In genomic region chr11:45809456-45810395, GRCh38 we compare ENCODE assay signal across 12 cellular contexts. TPM values are rescaled to one million over a fixed set of nuclear protein-coding genes. Genes with fewer than 3 reads are reported as not detected.
A peak's percentile ranks its signal among the peaks of the same experiment; 100 is the strongest.
DNase-seq lines count a peak whose midpoint lies in the region; ATAC-seq and TF ChIP-seq lines count a peak whose summit lies in the region.
"Had no signal": no experiment of that assay in that cellular context is flagged by ENCODE, and none has a peak within 500 bp of the region (broad histone marks: within the 10 kb centered on the region; RNA-seq: fewer than 3 reads in every experiment).

No MANE protein-coding gene starts in this region.

- H3F3A ChIP-seq in Loucy (ENCODE audit: low read depth), result no peaks in the 10 kb centered on the region

- no peaks in the 10 kb centered on the region for H3K27me3 ChIP-seq in Loucy (ENCODE audit: insufficient read depth, low read length, poor library complexity, severe bottlenecking)
- H3K27me3 ChIP-seq in mesenchymal stem cell (ENCODE audit: control insufficient read depth in 1 of 2, insufficient read depth in 1 of 2, low read length in 2 of 2), result no peaks in the 10 kb centered on the region

- 84% methylated on average over 11 of the region's 11 CpGs for WGBS in mesenchymal stem cell

- H2BK12ac ChIP-seq in mesenchymal stem cell (ENCODE audit: low read length in 2 of 2), result no peak overlapping the region

- peak overlapping the region; percentile 49 for H3K27ac Mint-ChIP-seq in activated CD4-positive, alpha-beta T cell treated with anti-CD3 and anti-CD28 coated beads for 36 hours
- peak overlapping the region; percentile 57 to 73 for H3K27ac Mint-ChIP-seq in natural killer cell

- H3K4ac ChIP-seq in mesenchymal stem cell (ENCODE audit: low read depth in 1 of 2, low read length in 2 of 2), result no peak overlapping the region

- H3K36me3 Mint-ChIP-seq in activated CD4-positive, alpha-beta T cell treated with anti-CD3 and anti-CD28 coated beads for 36 hours (ENCODE audit: low read depth), result peaks cover 10% of the 10 kb centered on the region
- H3K36me3 Mint-ChIP-seq in natural killer cell, result no peaks in the 10 kb centered on the region

- H2AFZ ChIP-seq in Loucy (ENCODE audit: low read length), result no peak overlapping the region
- H2AFZ ChIP-seq in mesenchymal stem cell (ENCODE audit: low read depth, low read length), result no peak overlapping the region

- intact Hi-C loops in activated CD4-positive, alpha-beta T cell treated with anti-CD3 and anti-CD28 coated beads for 36 hours (cut with DNase I, micrococcal nuclease), result no loop called here
- intact Hi-C loops in natural killer cell (cut with micrococcal nuclease), result no loop called here

- H3K23ac ChIP-seq in mesenchymal stem cell (ENCODE audit: low read length in 2 of 2), result no peak overlapping the region

- POLR2A ChIA-PET in activated CD4-positive, alpha-beta T cell treated with anti-CD3 and anti-CD28 coated beads for 36 hours (lab: Charles Lee), result interaction anchor here (0.7 kb wide), 1 partner anchor 87 kb away, joined by 3 read pairs; no protein-coding TSS in a partner anchor

- no peaks in the 10 kb centered on the region for H3K27me3 Mint-ChIP-seq in activated CD4-positive, alpha-beta T cell treated with anti-CD3 and anti-CD28 coated beads for 36 hours
- no peaks in the 10 kb centered on the region for H3K27me3 Mint-ChIP-seq in natural killer cell (ENCODE audit: low read depth in 2 of 2)

- H3K4me3 ChIP-seq in Loucy (ENCODE audit: low read length, poor library complexity, severe bottlenecking) (peak overlapping the region; percentile 7), mesenchymal stem cell (ENCODE audit: insufficient read depth in 1 of 2, low read depth in 1 of 2, low read length in 2 of 2) (no peak overlapping the region)
- H3K4me3 ChIP-seq: A549 had no signal

- no peak overlapping the region for H4K8ac ChIP-seq in mesenchymal stem cell (ENCODE audit: low read length)

- peaks cover 45% of the 10 kb centered on the region for H3K4me1 Mint-ChIP-seq in activated CD4-positive, alpha-beta T cell treated with anti-CD3 and anti-CD28 coated beads for 36 hours
- peaks cover 40 to 51% of the 10 kb centered on the region in 2 donors for H3K4me1 Mint-ChIP-seq in natural killer cell

- H3K79me1 ChIP-seq in mesenchymal stem cell (replicated peaks; ENCODE audit: low read length, poor library complexity, severe bottlenecking), result peaks cover 28% of the 10 kb centered on the region

- H3K9me3 ChIP-seq in Loucy (ENCODE audit: insufficient read depth, low read depth, low read length), result no peaks in the 10 kb centered on the region
- no peaks in the 10 kb centered on the region for H3K9me3 ChIP-seq in mesenchymal stem cell (ENCODE audit: control insufficient read depth, low read length)
- H3K9me3 ChIP-seq: A549 had no signal

- H4K20me1 ChIP-seq in Loucy (ENCODE audit: insufficient read depth, low read length, poor library complexity, severe bottlenecking), result peaks cover 8% of the 10 kb centered on the region

- H3K4me1 ChIP-seq in Loucy (ENCODE audit: insufficient read depth, low read length, poor library complexity, severe bottlenecking) (peaks cover 36% of the 10 kb centered on the region), mesenchymal stem cell (ENCODE audit: control insufficient read depth, insufficient read depth, low read depth, low read length) (peaks cover 19% of the 10 kb centered on the region)

- no peak overlapping the region for H2BK5ac ChIP-seq in mesenchymal stem cell (ENCODE audit: low read depth, low read length, poor library complexity, severe bottlenecking)

- H3K18ac ChIP-seq in mesenchymal stem cell (ENCODE audit: low read depth in 1 of 2, low read length in 2 of 2), result no peak overlapping the region

- no peak for TF ChIP-seq CTCF in Loucy (conservative IDR thresholded peaks at IDR 0.05; ENCODE audit: low read length)
- no peak for TF ChIP-seq CTCF in natural killer cell (IDR thresholded peaks at IDR 0.05)

- H3K4me2 ChIP-seq in Loucy (ENCODE audit: low read depth, low read length, poor library complexity, severe bottlenecking), result peak overlapping the region; percentile 82
- H3K4me2 ChIP-seq in mesenchymal stem cell (ENCODE audit: low read length, poor library complexity, severe bottlenecking), result no peak overlapping the region
- H3K4me2 ChIP-seq: A549 had no signal

- H3K36me3 ChIP-seq in Loucy (ENCODE audit: insufficient read depth, low read length), result peaks cover 6% of the 10 kb centered on the region; the same call in 1 of the 2 replicates
- peaks cover 40 to 55% of the 10 kb centered on the region in 2 experiments for H3K36me3 ChIP-seq in mesenchymal stem cell (ENCODE audit: control insufficient read depth in 1 of 2, insufficient read depth in 2 of 2, low read depth in 1 of 2, low read length in 2 of 2)

- H2AK5ac ChIP-seq in mesenchymal stem cell (ENCODE audit: low read length, severe bottlenecking), result no peak overlapping the region

- H2BK120ac ChIP-seq in mesenchymal stem cell (ENCODE audit: low read depth, low read length), result no peak overlapping the region

- H3K9me2 ChIP-seq in Loucy (replicated peaks; ENCODE audit: low read depth, low read length), result no peaks in the 10 kb centered on the region

- ATAC-seq in activated CD4-positive, alpha-beta T cell treated with anti-CD3 and anti-CD28 coated beads for 36 hours, result no peak
- ATAC-seq in natural killer cell, result no peak
- ATAC-seq: A549 had no signal

- no peak overlapping the region for H4K91ac ChIP-seq in mesenchymal stem cell (ENCODE audit: low read length)

- H3K4me3 Mint-ChIP-seq in activated CD4-positive, alpha-beta T cell treated with anti-CD3 and anti-CD28 coated beads for 36 hours, result no peak overlapping the region
- H3K4me3 Mint-ChIP-seq in natural killer cell, result no peak overlapping the region

- H3K14ac ChIP-seq in mesenchymal stem cell (ENCODE audit: low read length in 2 of 2), result no peak overlapping the region

- H3K9me3 Mint-ChIP-seq in activated CD4-positive, alpha-beta T cell treated with anti-CD3 and anti-CD28 coated beads for 36 hours (ENCODE audit: low read depth), result no peaks in the 10 kb centered on the region
- no peaks in the 10 kb centered on the region for H3K9me3 Mint-ChIP-seq in natural killer cell

- no peak overlapping the region for H3K27ac ChIP-seq in mesenchymal stem cell (ENCODE audit: low read length, poor library complexity, severe bottlenecking)
- H3K27ac ChIP-seq: A549 had no signal

- DNase-seq in activated CD4-positive, alpha-beta T cell treated with anti-CD3 and anti-CD28 coated beads for 36 hours, result peak; percentile 18
- DNase-seq in activated CD4-positive, alpha-beta T cell treated with anti-CD3 and anti-CD28 coated beads, Interleukin-2, amount 50 U/mL, for 1 hour, result no peak
- DNase-seq in amniotic epithelial cell (ENCODE audit: low read depth) (peak; percentile 29), natural killer cell (no peak), NCI-H1436 (lab: John Stamatoyannopoulos, UW) (no peak), mesenchymal stem cell (no peak)
- DNase-seq in NK-92 treated with Interleukin-12 subunit alpha and Interleukin-12 subunit beta, amount 100 ng/mL, for 24 hours (lab: John Stamatoyannopoulos, UW), result no peak
- DNase-seq: NCI-H187 treated with DMSO at 0.1 percent for 48 hours, NCI-H526 treated with DMSO at 0.1 percent for 48 hours, substantia nigra had no signal

- H2BK15ac ChIP-seq in mesenchymal stem cell (ENCODE audit: low read depth, poor library complexity, severe bottlenecking), result no peak overlapping the region

- CTCF ChIA-PET in activated CD4-positive, alpha-beta T cell treated with anti-CD3 and anti-CD28 coated beads for 36 hours (lab: Charles Lee), result interaction anchor here (0.6 kb wide), 1 partner anchor 15 kb away, joined by 3 read pairs; no protein-coding TSS in a partner anchor

- peak overlapping the region; percentile 6 for H3K9ac ChIP-seq in Loucy (ENCODE audit: low read depth, low read length, poor library complexity, severe bottlenecking)
- no peak overlapping the region for H3K9ac ChIP-seq in mesenchymal stem cell (ENCODE audit: low read length)

- H3K79me2 ChIP-seq in Loucy (ENCODE audit: insufficient read depth, low read length), result peaks cover 36% of the 10 kb centered on the region; the same call in 1 of the 2 replicates

RNA-seq across cellular contexts. Expression of gene SLC35C1, which starts 4.8 kb away (rescaled TPM):
- 1 to 10 TPM; 9.6 to 9.8 TPM for total RNA-seq in activated CD4-positive, alpha-beta T cell treated with anti-CD3 and anti-CD28 coated beads for 36 hours
- 10 to 100 TPM in 1 of 3 donors, 1 to 10 TPM in 2; 7.1 to 11.9 (median 9.5) TPM for total RNA-seq in natural killer cell
- 22.9 TPM for polyA plus RNA-seq in mesenchymal stem cell (2013, experiment 1 of 2)
- polyA plus RNA-seq in mesenchymal stem cell (2013, experiment 2 of 2), result 23.8 TPM

RNA-seq across cellular contexts. Expression of gene CRY2, which starts 37.5 kb away (rescaled TPM):
- total RNA-seq in activated CD4-positive, alpha-beta T cell treated with anti-CD3 and anti-CD28 coated beads for 36 hours, result 10 to 100 TPM; 13.1 to 14.1 TPM
- total RNA-seq in natural killer cell, result 100 to 1,000 TPM; 124 to 214 (median 141) TPM
- polyA plus RNA-seq in mesenchymal stem cell (2013, experiment 1 of 2), result 6.2 TPM
- 5.3 TPM for polyA plus RNA-seq in mesenchymal stem cell (2013, experiment 2 of 2)

Comparison
In these comparisons a context has a peak if more than half of its experiments do, and no peak if none do; other contexts are left out.
1. DNase-seq: peak in activated CD4-positive, alpha-beta T cell treated with anti-CD3 and anti-CD28 coated beads for 36 hours (single experiment) and amniotic epithelial cell (single experiment); none in activated CD4-positive, alpha-beta T cell treated with anti-CD3 and anti-CD28 coated beads, Interleukin-2, amount 50 U/mL, for 1 hour (single experiment), natural killer cell (single experiment), NCI-H1436 (single experiment), NK-92 treated with Interleukin-12 subunit alpha and Interleukin-12 subunit beta, amount 100 ng/mL, for 24 hours (single experiment) and mesenchymal stem cell (single experiment).
2. RNA of gene CRY2, which starts 37.5 kb away (total RNA-seq): 124 to 214 TPM in natural killer cell; 13.1 to 14.1 TPM in activated CD4-positive, alpha-beta T cell treated with anti-CD3 and anti-CD28 coated beads for 36 hours; every median in the first group is over 4 times any median in the second.